17 cellular contexts compared by ENCODE assay signal in the genomic region with DNA sequence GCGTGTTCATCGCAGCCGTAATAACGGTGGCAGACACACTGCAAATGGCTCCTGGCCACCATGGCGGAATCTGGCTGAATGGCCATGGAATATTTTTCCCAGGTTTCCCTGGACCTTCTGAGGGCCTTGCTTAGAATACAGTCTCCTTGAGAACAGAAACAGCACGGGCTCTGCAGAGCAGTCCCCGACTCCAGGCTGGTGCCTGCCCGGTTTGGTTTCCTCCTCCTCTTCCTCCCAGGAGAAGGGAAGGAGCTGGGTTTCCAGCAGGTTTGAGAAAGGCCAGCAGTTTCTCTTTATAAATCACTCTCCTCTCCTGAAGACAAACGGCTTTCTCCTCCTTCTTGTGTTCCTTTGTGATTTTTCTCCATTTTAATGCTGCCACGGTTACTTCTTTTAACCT.
DNase-seq lines count a peak whose midpoint lies in the region; ATAC-seq and TF ChIP-seq lines count a peak whose summit lies in the region.
"Had no signal": no experiment of that assay in that cellular context is flagged by ENCODE, and none has a peak within 500 bp of the region (broad histone marks: within the 10 kb centered on the region; RNA-seq: fewer than 3 reads in every experiment).

No MANE protein-coding gene starts in this region.

- ATAC-seq in HCT116 (no peak), GM18858 (IDR thresholded peaks at IDR 0.05; ENCODE audit: unreplicated experiment) (no peak)
- ATAC-seq in stimulated activated naive CD8-positive, alpha-beta T cell treated with anti-CD3 and anti-CD28 coated beads, Interleukin-15, Interleukin-2, amounts not matched to agents 100 U/mL and 50 U/mL, for 24 hours, result no peak
- ATAC-seq: left lobe of liver, SK-N-SH treated with all-trans-retinoic acid at 6 μM for 48 hours had no signal

- H3K9ac ChIP-seq in HCT116 (ENCODE audit: low read length), result no peak overlapping the region
- no peak overlapping the region for H3K9ac ChIP-seq in smooth muscle cell (ENCODE audit: low read depth)

- H3K4me2 ChIP-seq in HCT116 (ENCODE audit: low read length) (peak overlapping the region; percentile 41), smooth muscle cell (peak overlapping the region; percentile 2)

- no peaks in the 10 kb centered on the region for H3K36me3 ChIP-seq in HCT116 (ENCODE audit: control insufficient read depth in 1 of 2, insufficient read depth in 2 of 2, low read length in 2 of 2)
- no peaks in the 10 kb centered on the region for H3K36me3 ChIP-seq in ascending aorta
- H3K36me3 ChIP-seq in mesodermal cell (ENCODE audit: control insufficient read depth, insufficient read depth, low read length), result no peaks in the 10 kb centered on the region
- H3K36me3 ChIP-seq in smooth muscle cell (ENCODE audit: low read depth), result no peaks in the 10 kb centered on the region
- H3K36me3 ChIP-seq: BE2C had no signal

- no peak for TF ChIP-seq RAD21 in HCT116 (IDR thresholded peaks at IDR 0.05; ENCODE audit: low read depth)

- RAD21 ChIA-PET in HCT116 (lab: Charles Lee; ENCODE audit: low non-redundant PET in 1 of 2, low total read pairs in 2 of 2, uncharacterized antibody in 2 of 2, unreplicated experiment in 2 of 2), result no interaction called here

- H3K9me3 ChIP-seq in HCT116 (ENCODE audit: control insufficient read depth in 1 of 2, insufficient read depth in 1 of 2, low read depth in 1 of 2, low read length in 2 of 2), result no peaks in the 10 kb centered on the region; a peak in 1 of 4 replicates
- H3K9me3 ChIP-seq in ascending aorta, result no peaks in the 10 kb centered on the region
- no peaks in the 10 kb centered on the region for H3K9me3 ChIP-seq in mesodermal cell (ENCODE audit: control insufficient read depth, low read length)
- no peaks in the 10 kb centered on the region for H3K9me3 ChIP-seq in smooth muscle cell (replicated peaks; ENCODE audit: low read depth)
- H3K9me3 ChIP-seq: BE2C had no signal

- no TSS peak for BruUV-seq in HCT116 (replicated peaks; lab: Mats Ljungman, UMichigan)

- H2AFZ ChIP-seq in HCT116 (ENCODE audit: low read depth, low read length, poor library complexity, severe bottlenecking) (no peak overlapping the region), smooth muscle cell (ENCODE audit: low read depth) (no peak overlapping the region)

- no peaks in the 10 kb centered on the region for H3F3A ChIP-seq in smooth muscle cell (ENCODE audit: low read depth)

- intact Hi-C loops in HCT116 (cut with micrococcal nuclease) (no loop called here), ascending aorta (cut with DNase I) (no loop called here)

- H3K27ac ChIP-seq in HCT116 (ENCODE audit: low read depth, low read length), result no peak overlapping the region
- H3K27ac ChIP-seq in ascending aorta, result peak overlapping the region; percentile 16 to 70
- H3K27ac ChIP-seq in mesodermal cell (ENCODE audit: low read depth, low read length, severe bottlenecking), result peak overlapping the region; percentile 48
- no peak overlapping the region for H3K27ac ChIP-seq in smooth muscle cell (ENCODE audit: low read depth)
- H3K27ac ChIP-seq: epithelial cell of prostate, foreskin keratinocyte had no signal

- no peak for DNase-seq in HCT116 (ENCODE audit: low read depth, low spot score)
- peak in 1 of 2 donors; percentile 22 for DNase-seq in ascending aorta (ENCODE audit: low spot score in 2 of 2)
- no peak for DNase-seq in smooth muscle cell (lab: John Stamatoyannopoulos, UW; ENCODE audit: unreplicated experiment)
- no peak for DNase-seq in NCI-H1436 (lab: John Stamatoyannopoulos, UW)
- no peak for DNase-seq in stimulated activated naive CD8-positive, alpha-beta T cell treated with anti-CD3 and anti-CD28 coated beads, Interleukin-15, Interleukin-2, amounts not matched to agents 100 U/mL and 50 U/mL, for 24 hours
- DNase-seq: activated CD4-positive, alpha-beta T cell treated with anti-CD3 and anti-CD28 coated beads, Interleukin-2, amount 10 ng/mL, durations not matched to agents 24 days and 14 days; activated CD8-positive, alpha-beta memory T cell treated with anti-CD3 and anti-CD28 coated beads, Interleukin-2, amount 50 U/mL, for 48 hours; BE2C; Karpas-422; NCI-H2107; stimulated activated CD4-positive, alpha-beta T cell treated with anti-CD3 and anti-CD28 coated beads, Interleukin-4, amount 100 ng/mL, for 24 hours had no signal

- H3K79me2 ChIP-seq in HCT116 (ENCODE audit: insufficient read depth, low read length) (no peaks in the 10 kb centered on the region), smooth muscle cell (ENCODE audit: low read depth) (no peaks in the 10 kb centered on the region)

- H4K20me1 ChIP-seq in HCT116 (ENCODE audit: insufficient read depth) (no peaks in the 10 kb centered on the region), smooth muscle cell (ENCODE audit: low read depth) (no peaks in the 10 kb centered on the region)

- no peaks in the 10 kb centered on the region for H3K9me2 ChIP-seq in HCT116 (ENCODE audit: insufficient read depth)

- peaks cover 7 to 14% of the 10 kb centered on the region in 2 experiments; a peak in 3 of 4 replicates for H3K4me1 ChIP-seq in HCT116 (ENCODE audit: control insufficient read depth in 1 of 2, insufficient read depth in 2 of 2, low read length in 2 of 2)
- H3K4me1 ChIP-seq in ascending aorta, result peaks cover 4 to 18% of the 10 kb centered on the region in 2 donors
- H3K4me1 ChIP-seq in mesodermal cell (ENCODE audit: control insufficient read depth, insufficient read depth, low read length, poor library complexity, severe bottlenecking), result peaks cover 38% of the 10 kb centered on the region
- H3K4me1 ChIP-seq in smooth muscle cell (ENCODE audit: low read depth), result peaks cover 25% of the 10 kb centered on the region
- H3K4me1 ChIP-seq: foreskin keratinocyte had no signal

- 96% methylated on average over 5 to 7 of the region's 10 CpGs for WGBS in mesodermal cell (ENCODE audit: insufficient coverage in 2 of 2), 2 experiments
- 76% methylated on average over 10 of the region's 10 CpGs for WGBS in smooth muscle cell (ENCODE audit: low lambda C conversion rate)

- TF ChIP-seq POLR2A in HCT116 (IDR thresholded peaks at IDR 0.05; ENCODE audit: borderline replicate concordance, extremely low read depth, insufficient read depth, insufficient read length), result no peak

- TF ChIP-seq CTCF in HCT116 (IDR thresholded peaks at IDR 0.05 in 2 of 3, conservative IDR thresholded peaks at IDR 0.05 in 1 of 3; ENCODE audit: borderline replicate concordance in 1 of 3, insufficient read depth in 1 of 3, low read depth in 2 of 3, low read length in 2 of 3) (no peak), ascending aorta (IDR thresholded peaks at IDR 0.05) (no peak), smooth muscle cell (IDR thresholded peaks at IDR 0.05; ENCODE audit: borderline replicate concordance, insufficient read depth, poor library complexity, severe bottlenecking) (no peak)

- POLR2A ChIA-PET in HCT116 (lab: Charles Lee), result no interaction called here

- CTCF ChIA-PET in HCT116 (lab: Charles Lee), result no interaction called here

- H3K4me3 ChIP-seq in HCT116 (replicated peaks in 1 of 2; ENCODE audit: low read depth in 1 of 2, low read length in 2 of 2), result no peak overlapping the region
- peak overlapping the region in 1 of 2 donors; percentile 27 for H3K4me3 ChIP-seq in ascending aorta
- no peak overlapping the region for H3K4me3 ChIP-seq in mesodermal cell (ENCODE audit: extremely low read depth, insufficient read depth, low read length, poor library complexity, severe bottlenecking)
- no peak overlapping the region for H3K4me3 ChIP-seq in smooth muscle cell

- no peaks in the 10 kb centered on the region for H3K27me3 ChIP-seq in HCT116 (ENCODE audit: insufficient read depth, low read length)
- H3K27me3 ChIP-seq in ascending aorta, result no peaks in the 10 kb centered on the region
- no peaks in the 10 kb centered on the region for H3K27me3 ChIP-seq in smooth muscle cell (ENCODE audit: low read depth)
- H3K27me3 ChIP-seq: BE2C, foreskin keratinocyte had no signal

TF ChIP-seq in HCT116, 20 proteins besides CTCF, POLR2A, EP300 and RAD21:
- TF ChIP-seq, protein P1, sequence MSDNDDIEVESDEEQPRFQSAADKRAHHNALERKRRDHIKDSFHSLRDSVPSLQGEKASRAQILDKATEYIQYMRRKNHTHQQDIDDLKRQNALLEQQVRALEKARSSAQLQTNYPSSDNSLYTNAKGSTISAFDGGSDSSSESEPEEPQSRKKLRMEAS (IDR thresholded peaks at IDR 0.05), result no peak
- no peak for TF ChIP-seq CEBPB (IDR thresholded peaks at IDR 0.05; ENCODE audit: low read depth)
- TF ChIP-seq JUND (IDR thresholded peaks at IDR 0.05), result 0 out of 2 replicates have a peak, but pooled peaks have one; percentile 9
- no peak for TF ChIP-seq TCF7L2 (IDR thresholded peaks at IDR 0.05; ENCODE audit: borderline replicate concordance, extremely low read depth, insufficient read depth, insufficient read length)
- no peak for TF ChIP-seq EZH2phosphoT487 (IDR thresholded peaks at IDR 0.05; ENCODE audit: borderline replicate concordance)

Comparison
In these comparisons a context has a peak if more than half of its experiments do, and no peak if none do; other contexts are left out.
1. H3K27ac ChIP-seq: peak in ascending aorta (2 of 2) and mesodermal cell (single experiment); none in HCT116 (single experiment) and smooth muscle cell (single experiment).